Comparison of ENCODE assay signal across 8 cellular contexts in genomic region chr4:105894570-105895323, GRCh38. TPM values are rescaled to one million over a fixed set of nuclear protein-coding genes. Genes with fewer than 3 reads are reported as not detected.
A peak's percentile ranks its signal among the peaks of the same experiment; 100 is the strongest.
DNase-seq lines count a peak whose midpoint lies in the region; ATAC-seq and TF ChIP-seq lines count a peak whose summit lies in the region.

No MANE protein-coding gene starts in this region.

- TF ChIP-seq POLR2A in testis (IDR thresholded peaks at IDR 0.05), result no peak

- WGBS in testis, 2 donors, result 0 to 4% methylated on average over 14 to 18 of the region's 24 CpGs

- H3K4me1 ChIP-seq in testis, result no peaks in the 10 kb centered on the region

- peaks cover 27% of the 10 kb centered on the region for H3K27me3 ChIP-seq in kidney epithelial cell (ENCODE audit: control insufficient read depth, insufficient read depth, low read length)
- H3K27me3 ChIP-seq in testis, result no peaks in the 10 kb centered on the region

- H3K9me3 Mint-ChIP-seq in activated T-cell treated with anti-CD3 and anti-CD28 coated beads, Interleukin-2, amount 50 U/mL, for 4 hours, result no peaks in the 10 kb centered on the region
- no peaks in the 10 kb centered on the region for H3K9me3 Mint-ChIP-seq in HFFc6

- H3K27ac Mint-ChIP-seq in HFFc6, result no peak overlapping the region

- TF ChIP-seq CTCF in kidney epithelial cell (IDR thresholded peaks at IDR 0.05; ENCODE audit: insufficient read depth, low read length, poor library complexity, severe bottlenecking) (no peak), testis (IDR thresholded peaks at IDR 0.05) (no peak), HFFc6 (IDR thresholded peaks at IDR 0.05) (no peak)

- peaks cover 4% of the 10 kb centered on the region for H3K4me1 Mint-ChIP-seq in activated T-cell treated with anti-CD3 and anti-CD28 coated beads, Interleukin-2, amount 50 U/mL, for 4 hours (ENCODE audit: low read depth)
- H3K4me1 Mint-ChIP-seq in HFFc6 (ENCODE audit: low read depth), result no peaks in the 10 kb centered on the region

- H3K36me3 Mint-ChIP-seq in activated T-cell treated with anti-CD3 and anti-CD28 coated beads, Interleukin-2, amount 50 U/mL, for 4 hours (ENCODE audit: insufficient read depth), result no peaks in the 10 kb centered on the region
- H3K36me3 Mint-ChIP-seq in HFFc6 (ENCODE audit: low read depth), result no peaks in the 10 kb centered on the region

- H3K4me3 Mint-ChIP-seq in activated T-cell treated with anti-CD3 and anti-CD28 coated beads, Interleukin-2, amount 50 U/mL, for 4 hours, result no peak overlapping the region
- H3K4me3 Mint-ChIP-seq in HFFc6, result no peak overlapping the region

- H3K36me3 ChIP-seq in kidney epithelial cell (ENCODE audit: control insufficient read depth, insufficient read depth, low read length) (no peaks in the 10 kb centered on the region), testis (ENCODE audit: low read depth, missing control alignments) (no peaks in the 10 kb centered on the region)

- H3K27me3 Mint-ChIP-seq in activated T-cell treated with anti-CD3 and anti-CD28 coated beads, Interleukin-2, amount 50 U/mL, for 4 hours (ENCODE audit: low read depth), result peaks cover 53% of the 10 kb centered on the region
- peaks cover 30% of the 10 kb centered on the region for H3K27me3 Mint-ChIP-seq in HFFc6 (ENCODE audit: insufficient read depth)

- peak overlapping the region; percentile 49 for H3K4me3 ChIP-seq in kidney epithelial cell (ENCODE audit: low read depth, low read length)
- H3K4me3 ChIP-seq in testis, result peak overlapping the region; percentile 45 to 56

- no peaks in the 10 kb centered on the region for H3K9me3 ChIP-seq in testis

- intact Hi-C loops in testis (cut with DNase I; ENCODE audit: low total_unique reads), result no loop called here

- DNase-seq in activated T-cell treated with anti-CD3 and anti-CD28 coated beads, Interleukin-2, amount 50 U/mL, for 4 hours, result no peak
- no peak for DNase-seq in activated T-cell treated with anti-CD3 and anti-CD28 coated beads, Interleukin-2, amount 50 U/mL, for 1 hour
- DNase-seq in activated T-cell treated with anti-CD3 and anti-CD28 coated beads, Interleukin-2, amount 50 U/mL, for 48 hours, result peak; percentile 17 to 19
- DNase-seq in kidney epithelial cell (ENCODE audit: low read depth) (no peak), testis (peak; percentile 19), T1000 (lab: John Stamatoyannopoulos, UW) (no peak), HFFc6 (no peak)

- peak; percentile 25 to 28 for ATAC-seq in activated T-cell treated with anti-CD3 and anti-CD28 coated beads, Interleukin-2, amount 50 U/mL, for 4 hours
- ATAC-seq in HG03378 (IDR thresholded peaks at IDR 0.05; ENCODE audit: unreplicated experiment), result peak; percentile 37

- no peak overlapping the region for H3K27ac ChIP-seq in testis

RNA-seq across cellular contexts. Expression of gene NPNT, which starts 0.5 kb away (rescaled TPM):
- under 1 TPM; 0.08 to 0.26 (median 0.14) TPM for total RNA-seq in activated T-cell treated with anti-CD3 and anti-CD28 coated beads, Interleukin-2, amount 50 U/mL, for 4 hours
- total RNA-seq in kidney epithelial cell (4.6 and 7.3 TPM in 2 replicates), testis (1 to 10 TPM; 5.4 to 6.3 TPM)
- polyA plus RNA-seq in testis (ENCODE audit: insufficient read depth, low read depth, low replicate concordance), result 17.9 TPM
- total RNA-seq in HFFc6 (2021; fragmentation: NEBNext Ultra II Directional; extraction: Animal tissue kit (Norgen Biotek cat#: 25700)), result not detected

Comparison
In these comparisons a context has a peak if more than half of its experiments do, and no peak if none do; other contexts are left out.
1. DNase-seq: peak in activated T-cell treated with anti-CD3 and anti-CD28 coated beads, Interleukin-2, amount 50 U/mL, for 48 hours (2 of 2) and testis (single experiment); none in activated T-cell treated with anti-CD3 and anti-CD28 coated beads, Interleukin-2, amount 50 U/mL, for 4 hours (single experiment), activated T-cell treated with anti-CD3 and anti-CD28 coated beads, Interleukin-2, amount 50 U/mL, for 1 hour (single experiment), kidney epithelial cell (single experiment), T1000 (single experiment) and HFFc6 (single experiment).